1 cellular context compared by ENCODE assay signal in genomic region chr10:95341716-95342130, GRCh38.
TF ChIP-seq lines count a peak whose summit lies in the region.

No MANE protein-coding gene starts in this region.

TF ChIP-seq in SK-N-SH, 30 proteins besides CTCF, POLR2A, EP300 and RAD21 (continued from another document):
- no peak for TF ChIP-seq ZBTB33 (IDR thresholded peaks at IDR 0.05; ENCODE audit: borderline replicate concordance, low read depth)
TF ChIP-seq in SK-N-SH: peak in this region for 2.
